In the genomic region with DNA sequence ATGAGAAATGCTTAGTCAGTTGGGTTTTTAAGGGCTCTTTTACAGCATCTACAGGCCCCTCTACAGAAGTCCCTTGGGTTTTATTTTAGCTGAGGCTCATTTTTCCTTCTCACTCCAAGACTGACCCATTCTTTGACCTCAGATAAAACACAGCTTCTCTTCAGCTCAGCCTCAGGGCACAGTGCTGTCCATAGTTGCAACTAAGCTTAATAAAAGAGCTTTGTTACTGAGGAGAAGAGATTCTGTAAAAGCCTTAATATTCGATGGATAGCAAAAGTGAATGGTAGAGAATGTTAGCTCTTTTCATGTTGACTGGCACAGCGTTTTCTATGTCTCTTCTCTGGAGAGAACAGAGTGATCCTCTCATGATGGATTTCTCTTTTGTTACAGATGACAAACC, we compare ENCODE assay signal across 17 cellular contexts.
"Had no signal": no experiment of that assay in that cellular context is flagged by ENCODE, and none has a peak within 500 bp of the region (broad histone marks: within the 10 kb centered on the region; RNA-seq: fewer than 3 reads in every experiment).

No MANE protein-coding gene starts in this region.

- ATAC-seq: activated CD4-positive, alpha-beta T cell treated with anti-CD3 and anti-CD28 coated beads for 36 hours; activated CD8-positive, alpha-beta T cell treated with anti-CD3 and anti-CD28 coated beads for 36 hours; lower lobe of right lung; naive thymus-derived CD4-positive, alpha-beta T cell; stimulated activated naive CD8-positive, alpha-beta T cell treated with anti-CD3 and anti-CD28 coated beads, Interleukin-15, Interleukin-2, amounts not matched to agents 100 U/mL and 50 U/mL, for 24 hours had no signal

- H3K27ac Mint-ChIP-seq: activated CD4-positive, alpha-beta T cell treated with anti-CD3 and anti-CD28 coated beads for 36 hours; activated CD8-positive, alpha-beta T cell treated with anti-CD3 and anti-CD28 coated beads for 36 hours; activated T-helper 1 cell treated with anti-CD3 and anti-CD28 coated beads, Interleukin-12 subunit alpha, Interleukin-12 subunit beta, Interleukin-2, Interleukin-4 antibody, amounts not matched to agents 30 ng/mL and 10 ng/mL and 1 ng/mL, durations not matched to agents 14 hours and 24 hours and 36 hours had no signal

- H3K9me3 Mint-ChIP-seq: activated CD8-positive, alpha-beta T cell treated with anti-CD3 and anti-CD28 coated beads for 36 hours; activated T-helper 1 cell treated with anti-CD3 and anti-CD28 coated beads, Interleukin-12 subunit alpha, Interleukin-12 subunit beta, Interleukin-2, Interleukin-4 antibody, amounts not matched to agents 30 ng/mL and 10 ng/mL and 1 ng/mL, durations not matched to agents 14 hours and 24 hours and 36 hours; naive thymus-derived CD4-positive, alpha-beta T cell had no signal

- DNase-seq: activated CD4-positive, alpha-beta T cell treated with anti-CD3 and anti-CD28 coated beads for 36 hours; activated CD8-positive, alpha-beta memory T cell treated with anti-CD3 and anti-CD28 coated beads, Interleukin-2, amount 50 U/mL, for 4 hours; activated CD8-positive, alpha-beta T cell treated with anti-CD3 and anti-CD28 coated beads for 36 hours; activated naive CD4-positive, alpha-beta T cell treated with Interleukin-2 at 50 U/mL for 16 hours; kidney glomerular epithelial cell; lower lobe of right lung; naive thymus-derived CD4-positive, alpha-beta T cell; occipital lobe; sigmoid colon; SK-N-SH; stimulated activated CD4-positive, alpha-beta T cell treated with anti-CD3 and anti-CD28 coated beads, Interleukin-2, amount 100 ng/mL, for 24 hours; stimulated activated naive CD8-positive, alpha-beta T cell treated with anti-CD3 and anti-CD28 coated beads, Interleukin-15, Interleukin-2, amounts not matched to agents 100 U/mL and 50 U/mL, for 24 hours; T-helper 1 cell; WERI-Rb-1 had no signal

- H3K4me3 Mint-ChIP-seq: activated CD4-positive, alpha-beta T cell treated with anti-CD3 and anti-CD28 coated beads for 36 hours; activated CD8-positive, alpha-beta T cell treated with anti-CD3 and anti-CD28 coated beads for 36 hours; activated T-helper 1 cell treated with anti-CD3 and anti-CD28 coated beads, Interleukin-12 subunit alpha, Interleukin-12 subunit beta, Interleukin-2, Interleukin-4 antibody, amounts not matched to agents 30 ng/mL and 10 ng/mL and 1 ng/mL, durations not matched to agents 14 hours and 24 hours and 36 hours; naive thymus-derived CD4-positive, alpha-beta T cell had no signal

- H3K27me3 Mint-ChIP-seq: activated CD4-positive, alpha-beta T cell treated with anti-CD3 and anti-CD28 coated beads for 36 hours; activated CD8-positive, alpha-beta T cell treated with anti-CD3 and anti-CD28 coated beads for 36 hours; naive thymus-derived CD4-positive, alpha-beta T cell had no signal

- H3K4me2 ChIP-seq: SK-N-SH had no signal

- H3K27me3 ChIP-seq: sigmoid colon had no signal

- H3K4me1 ChIP-seq: prostate gland had no signal

- H3K9me3 ChIP-seq: lower lobe of right lung, prostate gland, sigmoid colon, SK-N-SH, thoracic aorta had no signal

- H3K27ac ChIP-seq: lower lobe of right lung, prostate gland, sigmoid colon, thoracic aorta, WERI-Rb-1 had no signal

- H3K4me3 ChIP-seq: lower lobe of right lung, prostate gland, sigmoid colon, thoracic aorta had no signal

- H3K9ac ChIP-seq: SK-N-SH had no signal
